9 cellular contexts compared by ENCODE assay signal in the genomic region with DNA sequence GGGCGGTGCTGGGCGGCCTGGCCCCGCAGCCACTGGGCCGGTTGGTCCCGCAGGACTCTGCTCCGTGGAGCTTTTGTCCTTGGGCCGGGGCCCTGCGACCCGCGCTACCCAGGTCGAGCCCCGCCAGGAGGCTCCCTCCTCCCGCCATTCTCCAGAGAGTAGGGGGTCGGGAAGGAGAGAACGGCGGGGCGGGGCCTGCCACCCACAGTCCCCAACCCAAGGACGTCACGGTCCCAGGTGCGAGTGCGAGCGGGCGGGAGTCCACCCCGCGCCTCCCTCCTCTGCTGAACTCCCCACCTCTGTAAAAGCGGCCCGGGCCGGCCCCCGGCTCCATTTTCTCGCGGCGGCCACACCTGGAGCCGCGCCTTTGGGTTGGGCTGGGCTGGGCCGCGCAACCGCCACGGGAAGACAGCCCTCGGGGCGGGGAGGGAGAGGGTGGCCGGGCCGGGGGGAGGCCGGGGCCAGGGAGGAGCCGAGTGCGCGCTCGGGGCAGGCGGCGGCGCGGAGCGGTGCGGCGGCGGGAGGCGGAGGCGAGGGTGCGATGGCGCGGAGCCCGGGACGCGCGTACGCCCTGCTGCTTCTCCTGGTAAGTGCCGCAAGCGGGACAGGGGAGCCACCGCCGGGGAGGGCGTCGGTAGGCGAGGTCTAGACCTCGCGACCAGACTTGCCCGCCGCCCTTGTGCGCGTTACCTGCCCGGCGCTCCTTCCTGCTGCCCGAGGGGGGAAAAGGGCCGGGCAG. TPM values are rescaled to one million over a fixed set of nuclear protein-coding genes. Genes with fewer than 3 reads are reported as not detected.
DNase-seq lines count a peak whose midpoint lies in the region; ATAC-seq and TF ChIP-seq lines count a peak whose summit lies in the region.
"Had no signal": no experiment of that assay in that cellular context is flagged by ENCODE, and none has a peak within 500 bp of the region (broad histone marks: within the 10 kb centered on the region; RNA-seq: fewer than 3 reads in every experiment).

A gene (plus strand): TSS at position 467 of the 739 bp plus-strand sequence. CDS start 75 bp downstream, at position 542.

- H3K27ac ChIP-seq in iPS-20b (ENCODE audit: low read length) (peak within 1 kb of the TSS; percentile 78), smooth muscle cell (ENCODE audit: low read depth) (peak within 1 kb of the TSS; percentile 53), OCI-LY7 (ENCODE audit: low read depth, low read length, poor library complexity, severe bottlenecking) (no peak within 1 kb of the TSS)

- H3K4me3 ChIP-seq in astrocyte of the spinal cord (ENCODE audit: low read depth, low read length) (peak within 1 kb of the TSS; percentile 76), iPS-20b (ENCODE audit: low read length) (peak within 1 kb of the TSS; percentile 96), smooth muscle cell (peak within 1 kb of the TSS; percentile 96), OCI-LY7 (ENCODE audit: low read depth, low read length, poor library complexity, severe bottlenecking) (no peak within 1 kb of the TSS)

- BruUV-seq in OCI-LY7 (replicated peaks; lab: Mats Ljungman, UMichigan): no TSS peak

- H3K9ac ChIP-seq in iPS-20b (ENCODE audit: low read depth, low read length): peak within 1 kb of the TSS; percentile 97
- peak within 1 kb of the TSS; percentile 90 for H3K9ac ChIP-seq in smooth muscle cell (ENCODE audit: low read depth)

- H3F3A ChIP-seq in smooth muscle cell (ENCODE audit: low read depth): peaks cover 7% of the 10 kb centered on the region

- H4K20me1 ChIP-seq in smooth muscle cell (ENCODE audit: low read depth): peaks cover 7% of the 10 kb centered on the region
- no peaks in the 10 kb centered on the region for H4K20me1 ChIP-seq in OCI-LY7 (ENCODE audit: insufficient read depth, low read length)

- TF ChIP-seq POLR2A in GM18526 (IDR thresholded peaks at IDR 0.05; ENCODE audit: extremely low read depth, insufficient read length): peak; percentile 39

- H3K9me2 ChIP-seq in OCI-LY7 (ENCODE audit: insufficient read depth, low read length): no peaks in the 10 kb centered on the region

- in situ Hi-C loops in astrocyte of the spinal cord (cut with HindIII; ENCODE audit: low sequenced_read_pairs): no loop called here

- H2AFZ ChIP-seq in smooth muscle cell (ENCODE audit: low read depth): peak within 1 kb of the TSS; percentile 96
- H2AFZ ChIP-seq in OCI-LY7 (ENCODE audit: low read length): no peak within 1 kb of the TSS

- WGBS in smooth muscle cell (ENCODE audit: low lambda C conversion rate): 1% methylated on average over 58 of the region's 82 CpGs

- H3K4me1 ChIP-seq in iPS-20b (ENCODE audit: insufficient read depth, low read length) (peaks cover 17% of the 10 kb centered on the region), smooth muscle cell (ENCODE audit: low read depth) (peaks cover 18% of the 10 kb centered on the region), OCI-LY7 (ENCODE audit: insufficient read depth, low read length, poor library complexity, severe bottlenecking) (peaks cover 6% of the 10 kb centered on the region)

- peak within 1 kb of the TSS; percentile 99 for H3K4me2 ChIP-seq in smooth muscle cell
- H3K4me2 ChIP-seq in OCI-LY7 (ENCODE audit: low read length): no peak within 1 kb of the TSS

- intact Hi-C loops in OCI-LY7 (cut with micrococcal nuclease; ENCODE audit: unreplicated experiment): no loop called here

- CTCF ChIA-PET in OCI-LY7 (lab: Charles Lee; ENCODE audit: unreplicated experiment): no interaction called here

- DNase-seq in A172 (ENCODE audit: low spot score) (no peak), NCI-H510A treated with DMSO at 0.1 percent for 48 hours (lab: John Stamatoyannopoulos, UW) (peak; percentile 90), astrocyte of the spinal cord (ENCODE audit: low read depth, low spot score) (peak; percentile 28), smooth muscle cell (lab: John Stamatoyannopoulos, UW; ENCODE audit: unreplicated experiment) (peak; percentile 26), OCI-LY7 (ENCODE audit: low spot score) (no peak)

- H3K36me3 ChIP-seq in iPS-20b (ENCODE audit: insufficient read depth, low read depth, low read length) (no peaks in the 10 kb centered on the region), smooth muscle cell (ENCODE audit: low read depth) (no peaks in the 10 kb centered on the region), OCI-LY7 (ENCODE audit: insufficient read depth, low read length) (no peaks in the 10 kb centered on the region)

- H3K27me3 ChIP-seq in iPS-20b (ENCODE audit: insufficient read depth, low read length) (peaks cover 16% of the 10 kb centered on the region; the same call in 1 of the 2 replicates), smooth muscle cell (ENCODE audit: low read depth) (no peaks in the 10 kb centered on the region)

- H3K79me2 ChIP-seq in smooth muscle cell (ENCODE audit: low read depth): peaks cover 41% of the 10 kb centered on the region
- no peaks in the 10 kb centered on the region for H3K79me2 ChIP-seq in OCI-LY7 (ENCODE audit: insufficient read depth, low read depth, low read length)

- ATAC-seq in HG02943 (IDR thresholded peaks at IDR 0.05; ENCODE audit: low read depth, unreplicated experiment): peak; percentile 47

- POLR2A ChIA-PET in OCI-LY7 (lab: Charles Lee): interaction anchor here (0.6 kb wide), 1 partner anchor 906 kb away, joined by 3 read pairs; no protein-coding TSS in a partner anchor

- H3K9me3 ChIP-seq in iPS-20b (ENCODE audit: insufficient read depth, low read depth, low read length) (no peaks in the 10 kb centered on the region), smooth muscle cell (replicated peaks; ENCODE audit: low read depth) (no peaks in the 10 kb centered on the region), OCI-LY7 (ENCODE audit: low read length) (no peaks in the 10 kb centered on the region)

- TF ChIP-seq CTCF in astrocyte of the spinal cord (IDR thresholded peaks at IDR 0.05; ENCODE audit: low read depth, low read length): no peak
- no peak for TF ChIP-seq CTCF in smooth muscle cell (IDR thresholded peaks at IDR 0.05; ENCODE audit: borderline replicate concordance, insufficient read depth, poor library complexity, severe bottlenecking)
- TF ChIP-seq CTCF in OCI-LY7 (conservative IDR thresholded peaks at IDR 0.05; ENCODE audit: low read length): no peak

RNA-seq across cellular contexts. Expression of the gene that starts here (rescaled TPM):
- 51.7 and 55.3 TPM in 2 replicates for total RNA-seq in A172 (2014; rRNA removed; shearing (Covaris generic))
- 136 and 138 TPM in 2 replicates for total RNA-seq in smooth muscle cell
- 53.9 and 70.9 TPM in 2 replicates for polyA plus RNA-seq in smooth muscle cell
- not detected in 2 replicates for total RNA-seq in OCI-LY7 (2014; rRNA removed; shearing (Covaris generic))
- total RNA-seq in OCI-LY7 (2022): not detected in 2 replicates
- total RNA-seq: myocyte had no signal

Comparison
In these comparisons a context has a peak if more than half of its experiments do, and no peak if none do; other contexts are left out.
1. RNA of the gene that starts here (total RNA-seq): 136 to 138 TPM in smooth muscle cell and 51.7 to 55.3 TPM in A172; not detected in OCI-LY7; every median in the first group is over 10 times any median in the second.
2. DNase-seq: peak in NCI-H510A treated with DMSO at 0.1 percent for 48 hours (single experiment), astrocyte of the spinal cord (single experiment) and smooth muscle cell (single experiment); none in A172 (single experiment) and OCI-LY7 (single experiment).